ENCODE assay signal across 31 cellular contexts in the genomic region with DNA sequence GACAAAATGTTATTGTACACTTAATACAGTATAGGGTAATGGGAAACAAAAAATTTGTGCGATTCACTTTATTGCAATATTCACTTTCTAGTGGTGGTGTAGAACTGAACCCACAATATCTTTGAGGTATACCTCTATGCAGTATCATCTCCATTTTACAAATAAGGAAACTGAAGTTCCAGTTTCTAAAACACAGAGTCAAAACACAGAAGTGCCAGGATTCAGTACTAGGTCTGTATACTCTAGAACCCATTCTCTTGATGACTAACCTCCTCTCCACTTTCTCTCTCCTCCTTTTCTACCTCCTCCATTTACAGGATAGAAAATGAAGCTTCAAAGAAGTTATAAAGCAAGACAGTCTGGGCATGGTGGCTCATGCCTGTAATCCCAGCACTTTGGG.
DNase-seq lines count a peak whose midpoint lies in the region; ATAC-seq, FAIRE-seq and TF ChIP-seq lines count a peak whose summit lies in the region.
"Had no signal": no experiment of that assay in that cellular context is flagged by ENCODE, and none has a peak within 500 bp of the region (broad histone marks: within the 10 kb centered on the region; RNA-seq: fewer than 3 reads in every experiment).

No MANE protein-coding gene starts in this region.

- H3K4me2 ChIP-seq in GM12878 (ENCODE audit: control insufficient read depth, insufficient read depth), result no peak overlapping the region

- RAD21 ChIA-PET in GM12878 (lab: Charles Lee; ENCODE audit: unreplicated experiment), result interaction anchor here (2.2 to 8.8 kb wide), 2 partner anchors 30 to 38 kb away, joined by 5 to 83 read pairs; no protein-coding TSS in a partner anchor

- TF ChIP-seq CTCF in GM12878 (IDR thresholded peaks at IDR 0.05 in 2 of 3, conservative IDR thresholded peaks at IDR 0.05 in 1 of 3; ENCODE audit: control insufficient read depth in 2 of 3, extremely low read depth in 1 of 3, insufficient read depth in 1 of 3, low read depth in 3 of 3, low read length in 3 of 3), result no peak

- intact Hi-C loops in GM12878 (cut with micrococcal nuclease; ENCODE audit: unreplicated experiment), result no loop called here

- SMC1A ChIA-PET in GM12878 (lab: Charles Lee; ENCODE audit: uncharacterized antibody, unreplicated experiment), result interaction anchor here (1.0 to 3.0 kb wide), 5 partner anchors 9 to 55 kb away, joined by 3 to 17 read pairs (median 6); no protein-coding TSS in a partner anchor

- POLR2A ChIA-PET in GM12878 (lab: Charles Lee), result interaction anchor here (0.5 to 1.2 kb wide), 4 partner anchors 21 to 39 kb away, joined by 3 to 4 read pairs (median 4); no protein-coding TSS in a partner anchor

- no peaks in the 10 kb centered on the region for H3K9me3 Mint-ChIP-seq in activated T-cell treated with anti-CD3 and anti-CD28 coated beads, Interleukin-2, amount 50 U/mL, for 4 hours
- H3K9me3 Mint-ChIP-seq: activated naive CD4-positive, alpha-beta T cell treated with anti-CD3 and anti-CD28 coated beads, Interleukin-2, amount 10 ng/mL, durations not matched to agents 7 days and 5 days; CD4-positive, CD25-positive, alpha-beta regulatory T cell; memory B cell; stimulated activated memory B cell treated with anti-CD40 and anti-IgM and Interleukin-4, amounts not matched to agents 10 μg/mL and 1 μg/mL and 100 μg/mL, for 72 hours had no signal

- H3K9ac ChIP-seq in GM12878 (ENCODE audit: control insufficient read depth, insufficient read depth, low read length), result no peak overlapping the region

- in situ Hi-C loops in GM12878 (cut with MboI), result no loop called here

- H3K27me3 Mint-ChIP-seq in activated T-cell treated with anti-CD3 and anti-CD28 coated beads, Interleukin-2, amount 50 U/mL, for 4 hours (ENCODE audit: low read depth), result peaks cover 7% of the 10 kb centered on the region
- H3K27me3 Mint-ChIP-seq: activated naive CD4-positive, alpha-beta T cell treated with anti-CD3 and anti-CD28 coated beads, Interleukin-2, amount 10 ng/mL, durations not matched to agents 7 days and 5 days; CD4-positive, CD25-positive, alpha-beta regulatory T cell; memory B cell; stimulated activated memory B cell treated with anti-CD40 and anti-IgM and Interleukin-4, amounts not matched to agents 10 μg/mL and 1 μg/mL and 100 μg/mL, for 72 hours had no signal

- TF ChIP-seq EP300 in GM12878 (IDR thresholded peaks at IDR 0.05; ENCODE audit: borderline replicate concordance in 1 of 2, control insufficient read depth in 1 of 2, low read depth in 2 of 2, low read length in 2 of 2), result no peak

- DNase-seq in activated T-cell treated with anti-CD3 and anti-CD28 coated beads, Interleukin-2, amount 50 U/mL, for 4 hours, result no peak
- no peak for DNase-seq in activated T-cell treated with anti-CD3 and anti-CD28 coated beads, Interleukin-2, amount 50 U/mL, for 1 hour
- no peak for DNase-seq in GM12878 (ENCODE audit: low read depth, low spot score)
- no peak for DNase-seq in COLO829 (ENCODE audit: low spot score)
- DNase-seq in C1 segment of cervical spinal cord (lab: John Stamatoyannopoulos, UW), result no peak
- DNase-seq: activated CD4-positive, alpha-beta T cell treated with anti-CD3 and anti-CD28 coated beads for 48 hours; activated naive CD4-positive, alpha-beta T cell treated with anti-CD3 and anti-CD28 coated beads, Interleukin-2, amount 10 ng/mL, durations not matched to agents 7 days and 5 days; activated T-cell treated with anti-CD3 and anti-CD28 coated beads, Interleukin-2, amount 50 U/mL, for 48 hours; amygdala; brain microvascular endothelial cell; CD4-positive, CD25-positive, alpha-beta regulatory T cell; DND-41; GF-D8; NCI-H1930; NCI-H2171 treated with DMSO at 0.1 percent for 48 hours; NCI-H510A; ovary; SIG-M5; SW 1271; upper lobe of left lung had no signal

- H3K27me3 ChIP-seq in GM12878 (replicated peaks in 1 of 2; ENCODE audit: control insufficient read depth in 2 of 2, insufficient read depth in 2 of 2, low read length in 1 of 2), result no peaks in the 10 kb centered on the region
- H3K27me3 ChIP-seq: brain microvascular endothelial cell, ovary, upper lobe of left lung had no signal

- no peak overlapping the region for H2AFZ ChIP-seq in GM12878 (ENCODE audit: control insufficient read depth, low read depth, low read length)

- H3K4me1 Mint-ChIP-seq in activated T-cell treated with anti-CD3 and anti-CD28 coated beads, Interleukin-2, amount 50 U/mL, for 4 hours (ENCODE audit: low read depth), result peaks cover 25% of the 10 kb centered on the region

- no peak overlapping the region for H3K4me3 ChIP-seq in GM12878
- H3K4me3 ChIP-seq: ovary, upper lobe of left lung had no signal

- TF ChIP-seq POLR2A in GM12878 (IDR thresholded peaks at IDR 0.05; ENCODE audit: low read depth, low read length), result no peak

- H4K20me1 ChIP-seq in GM12878 (ENCODE audit: control insufficient read depth, insufficient read depth), result no peaks in the 10 kb centered on the region

- H3K36me3 ChIP-seq in GM12878 (ENCODE audit: control insufficient read depth in 2 of 2, insufficient read depth in 2 of 2, low read length in 1 of 2), result no peaks in the 10 kb centered on the region
- H3K36me3 ChIP-seq: brain microvascular endothelial cell, ovary, upper lobe of left lung had no signal

- CTCF ChIA-PET in GM12878 (lab: Yijun Ruan, JAX), result interaction anchor here (1.5 to 1.6 kb wide), 2 partner anchors 29 to 42 kb away, joined by 3 to 4 read pairs; no protein-coding TSS in a partner anchor

- H3K9me3 ChIP-seq in GM12878 (replicated peaks; ENCODE audit: control insufficient read depth, insufficient read depth, low read length), result peaks cover 4% of the 10 kb centered on the region; the same call in 2 of the 3 replicates
- H3K9me3 ChIP-seq: ovary, upper lobe of left lung had no signal

- TF ChIP-seq RAD21 in GM12878 (IDR thresholded peaks at IDR 0.05; ENCODE audit: insufficient read depth, low read depth, low read length), result no peak

- no peak overlapping the region for H3K4me3 Mint-ChIP-seq in activated T-cell treated with anti-CD3 and anti-CD28 coated beads, Interleukin-2, amount 50 U/mL, for 4 hours
- H3K4me3 Mint-ChIP-seq: activated naive CD4-positive, alpha-beta T cell treated with anti-CD3 and anti-CD28 coated beads, Interleukin-2, amount 10 ng/mL, durations not matched to agents 7 days and 5 days; CD4-positive, CD25-positive, alpha-beta regulatory T cell; memory B cell; nephron; stimulated activated memory B cell treated with anti-CD40 and anti-IgM and Interleukin-4, amounts not matched to agents 10 μg/mL and 1 μg/mL and 100 μg/mL, for 72 hours had no signal

- H3K4me1 ChIP-seq in GM12878 (ENCODE audit: control insufficient read depth, insufficient read depth, low read length), result peaks cover 47% of the 10 kb centered on the region

- ATAC-seq in activated T-cell treated with anti-CD3 and anti-CD28 coated beads, Interleukin-2, amount 50 U/mL, for 4 hours, result peak; percentile 28 to 44
- ATAC-seq in GM19455 (IDR thresholded peaks at IDR 0.05; ENCODE audit: unreplicated experiment), result peak; percentile 43
- peak; percentile 36 for ATAC-seq in HG02884 (IDR thresholded peaks at IDR 0.05; ENCODE audit: unreplicated experiment)
- peak; percentile 50 for ATAC-seq in GM12878
- ATAC-seq in GM21367 (IDR thresholded peaks at IDR 0.05; ENCODE audit: unreplicated experiment), result no peak
- ATAC-seq: esophagus mucosa; left lobe of liver; stimulated activated memory B cell treated with anti-CD40 and anti-IgM and Interleukin-4, amounts not matched to agents 10 μg/mL and 1 μg/mL and 100 μg/mL, for 72 hours had no signal

- no peaks in the 10 kb centered on the region for H3K36me3 Mint-ChIP-seq in activated T-cell treated with anti-CD3 and anti-CD28 coated beads, Interleukin-2, amount 50 U/mL, for 4 hours (ENCODE audit: insufficient read depth)
- H3K36me3 Mint-ChIP-seq: CD4-positive, CD25-positive, alpha-beta regulatory T cell; memory B cell; stimulated activated memory B cell treated with anti-CD40 and anti-IgM and Interleukin-4, amounts not matched to agents 10 μg/mL and 1 μg/mL and 100 μg/mL, for 72 hours had no signal

- FAIRE-seq in GM12878 (lab: Jason Lieb, UNC), result no peak
- FAIRE-seq: A204.1, H1, islet of Langerhans had no signal

- WGBS in GM12878 (ENCODE audit: insufficient coverage, insufficient replicate concordance, low lambda C conversion rate, missing lambda C conversion rate), result 50% methylated on average over 1 of the region's 1 CpG

- H3K79me2 ChIP-seq in GM12878 (ENCODE audit: control insufficient read depth, insufficient read depth, low read length), result peaks cover 42% of the 10 kb centered on the region

- 0 out of 2 replicates have a peak overlapping the region, but pooled peaks have one; percentile 8 for H3K27ac ChIP-seq in GM12878 (ENCODE audit: control insufficient read depth, insufficient read depth)
- H3K27ac ChIP-seq: brain microvascular endothelial cell, ovary, upper lobe of left lung had no signal

- BruUV-seq in GM12878 (replicated peaks; lab: Mats Ljungman, UMichigan), result no TSS peak

TF ChIP-seq in GM12878, 131 proteins besides CTCF, POLR2A, EP300 and RAD21 (continues in another document):
- TF ChIP-seq, protein P1, sequence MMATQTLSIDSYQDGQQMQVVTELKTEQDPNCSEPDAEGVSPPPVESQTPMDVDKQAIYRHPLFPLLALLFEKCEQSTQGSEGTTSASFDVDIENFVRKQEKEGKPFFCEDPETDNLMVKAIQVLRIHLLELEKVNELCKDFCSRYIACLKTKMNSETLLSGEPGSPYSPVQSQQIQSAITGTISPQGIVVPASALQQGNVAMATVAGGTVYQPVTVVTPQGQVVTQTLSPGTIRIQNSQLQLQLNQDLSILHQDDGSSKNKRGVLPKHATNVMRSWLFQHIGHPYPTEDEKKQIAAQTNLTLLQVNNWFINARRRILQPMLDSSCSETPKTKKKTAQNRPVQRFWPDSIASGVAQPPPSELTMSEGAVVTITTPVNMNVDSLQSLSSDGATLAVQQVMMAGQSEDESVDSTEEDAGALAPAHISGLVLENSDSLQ (IDR thresholded peaks at IDR 0.05), result no peak
- TF ChIP-seq NR2C2 (IDR thresholded peaks at IDR 0.05; ENCODE audit: borderline replicate concordance, control insufficient read depth, insufficient read length, low read depth), result no peak
